8 cellular contexts compared by ENCODE assay signal in genomic region chr17:57604771-57605733, GRCh38.
A peak's percentile ranks its signal among the peaks of the same experiment; 100 is the strongest.
DNase-seq lines count a peak whose midpoint lies in the region; ATAC-seq and TF ChIP-seq lines count a peak whose summit lies in the region.

No MANE protein-coding gene starts in this region.

- peaks cover 3 to 7% of the 10 kb centered on the region in 2 donors for H3K4me1 ChIP-seq in breast epithelium
- H3K4me1 ChIP-seq in prostate gland (replicated peaks): peaks cover 16% of the 10 kb centered on the region

- no peak for TF ChIP-seq CTCF in breast epithelium (IDR thresholded peaks at IDR 0.05)
- no peak for TF ChIP-seq CTCF in MCF 10A (IDR thresholded peaks at IDR 0.05; ENCODE audit: unreplicated experiment)
- TF ChIP-seq CTCF in prostate gland (IDR thresholded peaks at IDR 0.05): no peak

- ATAC-seq in HG03103 (IDR thresholded peaks at IDR 0.05; ENCODE audit: low read depth, unreplicated experiment): peak; percentile 64

- H3K27me3 Mint-ChIP-seq in MCF 10A (ENCODE audit: insufficient read depth, unreplicated experiment): no peaks in the 10 kb centered on the region

- no peaks in the 10 kb centered on the region for H3K9me3 ChIP-seq in breast epithelium
- H3K9me3 ChIP-seq in prostate gland: no peaks in the 10 kb centered on the region

- H3K27ac ChIP-seq in breast epithelium: peak overlapping the region; percentile 36 to 46
- peak overlapping the region; percentile 32 to 46 for H3K27ac ChIP-seq in prostate gland

- H3K4me3 ChIP-seq in breast epithelium (peak overlapping the region in 1 of 3 donors; percentile 37), prostate gland (no peak overlapping the region)

- DNase-seq in breast epithelium (ENCODE audit: low spot score in 2 of 2) (peak in 1 of 2 donors; percentile 24), MCF 10A (ENCODE audit: unreplicated experiment) (no peak), NCI-H446 treated with DMSO at 0.1 percent for 48 hours (lab: John Stamatoyannopoulos, UW) (peak; percentile 20), cardiac septum (ENCODE audit: low spot score) (peak; percentile 80), prostate gland (ENCODE audit: low spot score) (peak; percentile 49), H4 (ENCODE audit: low spot score) (no peak)
- DNase-seq in activated gamma-delta T cell treated with anti-CD3 and anti-CD28 coated beads, Interleukin-2, amount 50 U/mL, for 16 hours (ENCODE audit: low read depth): peak; percentile 20

- peaks cover 31% of the 10 kb centered on the region for H3K36me3 Mint-ChIP-seq in MCF 10A (ENCODE audit: insufficient read depth, unreplicated experiment)

- H3K27me3 ChIP-seq in breast epithelium (no peaks in the 10 kb centered on the region), prostate gland (replicated peaks; ENCODE audit: insufficient read depth) (no peaks in the 10 kb centered on the region)

- no peak overlapping the region for H3K27ac Mint-ChIP-seq in MCF 10A (ENCODE audit: low read depth, unreplicated experiment)

- POLR2A ChIA-PET in MCF 10A (lab: Yijun Ruan, JAX): interaction anchor here (0.7 kb wide), 1 partner anchor 80 kb away, joined by 3 read pairs; no protein-coding TSS in a partner anchor

- H3K4me1 Mint-ChIP-seq in MCF 10A (ENCODE audit: insufficient read depth, unreplicated experiment): peaks cover 18% of the 10 kb centered on the region

- CTCF ChIA-PET in MCF 10A (lab: Yijun Ruan, JAX): interaction anchor here (0.7 to 1.2 kb wide), 4 partner anchors 27 to 534 kb away, joined by 3 to 5 read pairs (median 4); no protein-coding TSS in a partner anchor

- H3K36me3 ChIP-seq in breast epithelium (no peaks in the 10 kb centered on the region), prostate gland (no peaks in the 10 kb centered on the region)

- no peaks in the 10 kb centered on the region for H3K9me3 Mint-ChIP-seq in MCF 10A (ENCODE audit: unreplicated experiment)

- no peak overlapping the region for H3K4me3 Mint-ChIP-seq in MCF 10A (ENCODE audit: unreplicated experiment)

- TF ChIP-seq POLR2A in breast epithelium (IDR thresholded peaks at IDR 0.05) (no peak), prostate gland (IDR thresholded peaks at IDR 0.05) (no peak)

- no TSS peak for BruUV-seq in MCF 10A (replicated peaks; lab: Mats Ljungman, UMichigan)

- WGBS in prostate gland: 32% methylated on average over 24 of the region's 24 CpGs

- intact Hi-C loops in breast epithelium (cut with DNase I; ENCODE audit: low total_unique reads): loop anchor here (10.0 kb wide), 1 partner anchor 920 kb away; no protein-coding TSS in a partner anchor
- intact Hi-C loops in MCF 10A (cut with micrococcal nuclease): no loop called here
- intact Hi-C loops in cardiac septum (cut with DNase I): loop anchor here (10.0 kb wide), 1 partner anchor 350 kb away; the partner anchor contains the start of gene MSI2
- intact Hi-C loops in prostate gland (cut with DNase I): loop anchor here (10.0 kb wide), 1 partner anchor 230 kb away; no protein-coding TSS in a partner anchor

Comparison
In these comparisons a context has a peak if more than half of its experiments do, and no peak if none do; other contexts are left out.
1. DNase-seq: peak in NCI-H446 treated with DMSO at 0.1 percent for 48 hours (single experiment), activated gamma-delta T cell treated with anti-CD3 and anti-CD28 coated beads, Interleukin-2, amount 50 U/mL, for 16 hours (single experiment), cardiac septum (single experiment) and prostate gland (single experiment); none in MCF 10A (single experiment) and H4 (single experiment).